Comparison of ENCODE assay signal across 1 cellular context in the genomic region with DNA sequence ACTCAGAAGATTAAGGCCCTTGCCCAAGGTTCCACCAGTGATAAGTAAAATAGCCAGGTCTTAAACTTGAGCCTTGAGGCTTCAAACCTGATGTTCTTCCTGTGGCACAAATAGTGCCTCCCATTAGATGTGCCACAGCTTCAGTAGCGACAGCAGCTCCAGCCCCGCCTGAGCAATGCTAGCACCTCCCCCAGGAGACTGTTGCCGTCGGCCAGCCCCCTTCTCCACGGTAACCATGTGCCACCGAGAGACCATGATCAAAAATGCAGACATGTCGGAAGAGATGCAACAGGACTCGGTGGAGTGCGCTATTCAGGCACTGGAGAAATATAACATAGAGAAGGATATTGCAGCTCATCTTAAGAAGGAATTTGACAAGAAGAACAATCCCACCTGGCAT.
TF ChIP-seq lines count a peak whose summit lies in the region.

No MANE protein-coding gene starts in this region.

TF ChIP-seq in WTC11, 78 proteins besides CTCF, POLR2A, EP300 and RAD21 (continued from another document):
- TF ChIP-seq ZNF281 (CRISPR knock-in tag; IDR thresholded peaks at IDR 0.05) (no peak), ZNF232 (CRISPR knock-in tag; IDR thresholded peaks at IDR 0.05) (no peak), ZMAT4 (CRISPR knock-in tag; IDR thresholded peaks at IDR 0.05) (no peak), ERG (CRISPR knock-in tag; IDR thresholded peaks at IDR 0.05) (no peak), SP1 (CRISPR knock-in tag; conservative IDR thresholded peaks at IDR 0.05) (no peak), TCF7 (CRISPR knock-in tag; IDR thresholded peaks at IDR 0.05; ENCODE audit: low read depth) (no peak)
- TF ChIP-seq, protein P1, sequence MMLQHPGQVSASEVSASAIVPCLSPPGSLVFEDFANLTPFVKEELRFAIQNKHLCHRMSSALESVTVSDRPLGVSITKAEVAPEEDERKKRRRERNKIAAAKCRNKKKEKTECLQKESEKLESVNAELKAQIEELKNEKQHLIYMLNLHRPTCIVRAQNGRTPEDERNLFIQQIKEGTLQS (CRISPR knock-in tag; conservative IDR thresholded peaks at IDR 0.05): no peak
- TF ChIP-seq, protein P2, sequence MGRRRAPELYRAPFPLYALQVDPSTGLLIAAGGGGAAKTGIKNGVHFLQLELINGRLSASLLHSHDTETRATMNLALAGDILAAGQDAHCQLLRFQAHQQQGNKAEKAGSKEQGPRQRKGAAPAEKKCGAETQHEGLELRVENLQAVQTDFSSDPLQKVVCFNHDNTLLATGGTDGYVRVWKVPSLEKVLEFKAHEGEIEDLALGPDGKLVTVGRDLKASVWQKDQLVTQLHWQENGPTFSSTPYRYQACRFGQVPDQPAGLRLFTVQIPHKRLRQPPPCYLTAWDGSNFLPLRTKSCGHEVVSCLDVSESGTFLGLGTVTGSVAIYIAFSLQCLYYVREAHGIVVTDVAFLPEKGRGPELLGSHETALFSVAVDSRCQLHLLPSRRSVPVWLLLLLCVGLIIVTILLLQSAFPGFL (CRISPR knock-in tag; IDR thresholded peaks at IDR 0.05; ENCODE audit: borderline replicate concordance): no peak
